In the genomic region with DNA sequence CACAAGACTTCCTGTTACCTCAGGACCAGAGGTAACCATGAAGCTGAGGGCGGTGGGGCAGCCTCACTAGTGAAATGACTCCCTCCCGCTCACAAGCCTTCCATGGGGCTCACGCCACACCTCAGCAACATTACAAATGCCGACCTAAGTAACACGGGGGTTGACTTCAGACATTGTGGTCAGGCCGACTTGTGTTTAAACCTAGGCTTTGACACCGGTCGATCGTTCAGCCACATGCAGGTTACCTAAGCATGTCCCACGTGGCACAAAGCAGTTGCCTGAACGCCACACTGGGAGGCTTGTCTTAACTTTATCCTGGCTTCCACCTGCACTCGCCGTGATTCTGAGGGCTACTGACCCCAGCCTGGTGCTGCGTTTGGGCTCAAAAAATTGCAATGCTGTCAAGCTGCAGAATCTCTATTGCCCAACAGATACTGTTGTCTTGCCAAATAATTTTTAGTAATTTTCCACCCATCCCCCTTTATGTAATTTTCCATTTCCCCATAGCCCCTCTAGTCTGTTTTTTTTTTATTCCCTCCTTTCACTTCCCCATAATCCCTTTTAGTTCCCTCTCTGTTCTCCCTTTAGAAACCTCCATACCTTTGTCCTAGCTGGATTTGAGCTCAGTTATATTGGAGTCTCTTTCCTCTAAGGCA, we compare ENCODE assay signal across 22 cellular contexts.
DNase-seq lines count a peak whose midpoint lies in the region; ATAC-seq and TF ChIP-seq lines count a peak whose summit lies in the region.
"Had no signal": no experiment of that assay in that cellular context is flagged by ENCODE, and none has a peak within 500 bp of the region (broad histone marks: within the 10 kb centered on the region; RNA-seq: fewer than 3 reads in every experiment).

No MANE protein-coding gene starts in this region.

- H2AFZ ChIP-seq in neuronal stem cell (ENCODE audit: low read length) = no peak overlapping the region
- H2AFZ ChIP-seq: GM23248 had no signal

- TF ChIP-seq CTCF in dorsolateral prefrontal cortex (IDR thresholded peaks at IDR 0.05 in 54 of 56, conservative IDR thresholded peaks at IDR 0.05 in 2 of 56; ENCODE audit: low read depth in 1 of 56, partially characterized antibody in 56 of 56) = no peak

- peaks cover 12 to 24% of the 10 kb centered on the region in 2 donors for H3K4me1 ChIP-seq in neuronal stem cell (ENCODE audit: control insufficient read depth in 2 of 2, insufficient read depth in 1 of 2, low read depth in 1 of 2, low read length in 2 of 2)
- H3K4me1 ChIP-seq: prostate gland, sigmoid colon had no signal

- H3K4ac ChIP-seq in neuronal stem cell (ENCODE audit: low read length) = no peak overlapping the region

- H2AK5ac ChIP-seq in neuronal stem cell (ENCODE audit: low read depth, low read length) = peak overlapping the region; percentile 54

- H3K27ac ChIP-seq in KOPT-K1 (ENCODE audit: low read depth, low read length, poor library complexity, severe bottlenecking) (peak overlapping the region; percentile 51), neuronal stem cell (replicated peaks; ENCODE audit: low read length) (no peak overlapping the region), dorsolateral prefrontal cortex (no peak overlapping the region)
- H3K27ac ChIP-seq: GM23248, prostate gland, sigmoid colon had no signal

- H3K36me3 ChIP-seq in KOPT-K1 (ENCODE audit: insufficient read depth, low read length) (no peaks in the 10 kb centered on the region), neuronal stem cell (replicated peaks in 1 of 2; ENCODE audit: control insufficient read depth in 2 of 2, insufficient read depth in 2 of 2, low read length in 2 of 2) (no peaks in the 10 kb centered on the region)
- H3K36me3 ChIP-seq: prostate gland, sigmoid colon had no signal

- H2BK120ac ChIP-seq in neuronal stem cell (ENCODE audit: low read depth, low read length) = peak overlapping the region; percentile 33

- no peaks in the 10 kb centered on the region for H3K79me1 ChIP-seq in neuronal stem cell (ENCODE audit: low read depth, low read length)

- ATAC-seq in GM18867 (IDR thresholded peaks at IDR 0.05; ENCODE audit: unreplicated experiment) = no peak
- ATAC-seq: K562, WTC11 had no signal

- no peak overlapping the region for H3K9ac ChIP-seq in neuronal stem cell (ENCODE audit: low read depth, low read length, poor library complexity)
- H3K9ac ChIP-seq: GM23248 had no signal

- no peak overlapping the region for H3K4me2 ChIP-seq in neuronal stem cell (ENCODE audit: insufficient read depth, low read length, poor library complexity, severe bottlenecking)

- no CpG with 5 or more reads among the region's 14 CpGs for WGBS in neuronal stem cell (ENCODE audit: extremely low coverage in 2 of 2, insufficient read length in 2 of 2, insufficient replicate concordance in 1 of 2), 2 donors

- peak; percentile 26 for DNase-seq in activated CD4-positive, alpha-beta T cell treated with anti-CD3 and anti-CD28 coated beads for 48 hours
- no peak for DNase-seq in activated CD4-positive, alpha-beta T cell treated with anti-CD3 and anti-CD28 coated beads, Interleukin-2, amount 50 U/mL, for 1 hour
- peak; percentile 83 for DNase-seq in SIG-M5 treated with dmso at 0.1 percent for 504 hours (lab: John Stamatoyannopoulos, UW; ENCODE audit: unreplicated experiment)
- DNase-seq in neuronal stem cell (ENCODE audit: low spot score) = no peak
- DNase-seq in dorsolateral prefrontal cortex = no peak
- DNase-seq in HK-2 (ENCODE audit: unreplicated experiment) = no peak
- DNase-seq: activated T-cell treated with anti-CD3 and anti-CD28 coated beads, Interleukin-2, amount 50 U/mL, for 48 hours; AML-193; DMS53; GDM1; GM23248; MM.1S; NCI-H1694 treated with DMSO at 0.1 percent for 48 hours; NCI-H2171 treated with DMSO at 0.1 percent for 48 hours; NCI-H526; sigmoid colon; T1000 had no signal

- intact Hi-C loops in dorsolateral prefrontal cortex (cut with DNase I) = no loop called here

- H3K18ac ChIP-seq in neuronal stem cell (ENCODE audit: low read length) = peak overlapping the region; percentile 66

- no peak overlapping the region for H4K91ac ChIP-seq in neuronal stem cell (ENCODE audit: low read depth, low read length, poor library complexity)

- no peak overlapping the region for H3K14ac ChIP-seq in neuronal stem cell (ENCODE audit: low read length)

- H3K4me3 ChIP-seq in neuronal stem cell (ENCODE audit: low read length in 2 of 2) (no peak overlapping the region), dorsolateral prefrontal cortex (no peak overlapping the region)
- H3K4me3 ChIP-seq: GM23248, K562, prostate gland, sigmoid colon had no signal

- peak overlapping the region; percentile 58 for H4K8ac ChIP-seq in neuronal stem cell (ENCODE audit: low read depth, low read length)

- H2BK12ac ChIP-seq in neuronal stem cell (ENCODE audit: low read length) = peak overlapping the region; percentile 27

- H2BK5ac ChIP-seq in neuronal stem cell (ENCODE audit: low read length) = no peak overlapping the region

- peak overlapping the region; percentile 41 for H2BK15ac ChIP-seq in neuronal stem cell (ENCODE audit: low read length)

- no peaks in the 10 kb centered on the region for H3K9me3 ChIP-seq in KOPT-K1 (ENCODE audit: insufficient read depth, low read length, poor library complexity, severe bottlenecking)
- H3K9me3 ChIP-seq in neuronal stem cell (replicated peaks in 1 of 2; ENCODE audit: control insufficient read depth in 2 of 2, insufficient read depth in 1 of 2, low read depth in 1 of 2, low read length in 2 of 2) = peaks cover 0 to 3% of the 10 kb centered on the region in 2 donors
- H3K9me3 ChIP-seq: prostate gland, sigmoid colon had no signal

- H3K23ac ChIP-seq in neuronal stem cell (ENCODE audit: low read depth, low read length, poor library complexity) = no peak overlapping the region

- H3K27me3 ChIP-seq in neuronal stem cell (ENCODE audit: control insufficient read depth in 3 of 3, insufficient read depth in 3 of 3, low read depth in 1 of 3, low read length in 3 of 3) (no peaks in the 10 kb centered on the region), dorsolateral prefrontal cortex (peaks cover 0 to 9% (median 0%) of the 10 kb centered on the region in 45 donors)
- H3K27me3 ChIP-seq: sigmoid colon had no signal

Comparison
In these comparisons a context has a peak if more than half of its experiments do, and no peak if none do; other contexts are left out.
1. DNase-seq: peak in activated CD4-positive, alpha-beta T cell treated with anti-CD3 and anti-CD28 coated beads for 48 hours (single experiment) and SIG-M5 treated with dmso at 0.1 percent for 504 hours (single experiment); none in activated CD4-positive, alpha-beta T cell treated with anti-CD3 and anti-CD28 coated beads, Interleukin-2, amount 50 U/mL, for 1 hour (single experiment), neuronal stem cell (single experiment), dorsolateral prefrontal cortex (0 of 10) and HK-2 (single experiment).